In the genomic region with DNA sequence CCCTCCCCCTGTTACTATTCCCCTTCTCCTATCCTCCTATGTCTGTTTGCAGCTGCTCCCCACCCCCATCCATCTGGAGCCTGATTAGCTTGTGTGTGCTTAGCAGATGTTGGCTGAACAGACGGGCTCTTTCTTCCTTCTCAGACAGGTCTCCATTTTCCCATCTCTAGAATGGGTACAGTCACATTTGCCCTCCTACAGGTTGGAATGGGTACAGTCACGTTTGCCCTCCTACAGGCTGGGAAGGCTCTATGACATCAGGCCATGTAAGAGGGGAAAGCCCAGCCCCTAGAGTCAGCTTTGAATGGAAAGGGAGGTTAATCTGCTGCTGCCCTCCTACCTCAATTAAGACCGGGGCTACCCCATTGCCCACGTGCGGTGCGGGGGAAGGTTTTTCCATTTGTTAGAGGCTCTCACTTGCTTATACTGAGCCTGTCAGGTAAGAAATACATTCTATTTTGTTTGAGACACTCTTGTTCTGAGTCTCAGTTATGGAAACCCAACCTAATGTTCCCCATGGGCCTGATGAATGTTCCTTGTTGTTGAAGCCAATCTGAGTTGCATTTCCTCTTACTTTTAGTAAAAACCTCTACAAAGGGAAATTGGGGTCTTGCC, we compare ENCODE assay signal across 1 cellular context.
A peak's percentile ranks its signal among the peaks of the same experiment; 100 is the strongest.
TF ChIP-seq lines count a peak whose summit lies in the region.

No MANE protein-coding gene starts in this region.

TF ChIP-seq in K562, 482 proteins besides CTCF, POLR2A, EP300 and RAD21 (continued from another document and continues in another):
- TF ChIP-seq, protein P1, sequence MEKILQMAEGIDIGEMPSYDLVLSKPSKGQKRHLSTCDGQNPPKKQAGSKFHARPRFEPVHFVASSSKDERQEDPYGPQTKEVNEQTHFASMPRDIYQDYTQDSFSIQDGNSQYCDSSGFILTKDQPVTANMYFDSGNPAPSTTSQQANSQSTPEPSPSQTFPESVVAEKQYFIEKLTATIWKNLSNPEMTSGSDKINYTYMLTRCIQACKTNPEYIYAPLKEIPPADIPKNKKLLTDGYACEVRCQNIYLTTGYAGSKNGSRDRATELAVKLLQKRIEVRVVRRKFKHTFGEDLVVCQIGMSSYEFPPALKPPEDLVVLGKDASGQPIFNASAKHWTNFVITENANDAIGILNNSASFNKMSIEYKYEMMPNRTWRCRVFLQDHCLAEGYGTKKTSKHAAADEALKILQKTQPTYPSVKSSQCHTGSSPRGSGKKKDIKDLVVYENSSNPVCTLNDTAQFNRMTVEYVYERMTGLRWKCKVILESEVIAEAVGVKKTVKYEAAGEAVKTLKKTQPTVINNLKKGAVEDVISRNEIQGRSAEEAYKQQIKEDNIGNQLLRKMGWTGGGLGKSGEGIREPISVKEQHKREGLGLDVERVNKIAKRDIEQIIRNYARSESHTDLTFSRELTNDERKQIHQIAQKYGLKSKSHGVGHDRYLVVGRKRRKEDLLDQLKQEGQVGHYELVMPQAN (IDR thresholded peaks at IDR 0.05; ENCODE audit: borderline replicate concordance), result no peak
- no peak for TF ChIP-seq ZNF217 (CRISPR knock-in tag; IDR thresholded peaks at IDR 0.05)
- TF ChIP-seq, protein P2, sequence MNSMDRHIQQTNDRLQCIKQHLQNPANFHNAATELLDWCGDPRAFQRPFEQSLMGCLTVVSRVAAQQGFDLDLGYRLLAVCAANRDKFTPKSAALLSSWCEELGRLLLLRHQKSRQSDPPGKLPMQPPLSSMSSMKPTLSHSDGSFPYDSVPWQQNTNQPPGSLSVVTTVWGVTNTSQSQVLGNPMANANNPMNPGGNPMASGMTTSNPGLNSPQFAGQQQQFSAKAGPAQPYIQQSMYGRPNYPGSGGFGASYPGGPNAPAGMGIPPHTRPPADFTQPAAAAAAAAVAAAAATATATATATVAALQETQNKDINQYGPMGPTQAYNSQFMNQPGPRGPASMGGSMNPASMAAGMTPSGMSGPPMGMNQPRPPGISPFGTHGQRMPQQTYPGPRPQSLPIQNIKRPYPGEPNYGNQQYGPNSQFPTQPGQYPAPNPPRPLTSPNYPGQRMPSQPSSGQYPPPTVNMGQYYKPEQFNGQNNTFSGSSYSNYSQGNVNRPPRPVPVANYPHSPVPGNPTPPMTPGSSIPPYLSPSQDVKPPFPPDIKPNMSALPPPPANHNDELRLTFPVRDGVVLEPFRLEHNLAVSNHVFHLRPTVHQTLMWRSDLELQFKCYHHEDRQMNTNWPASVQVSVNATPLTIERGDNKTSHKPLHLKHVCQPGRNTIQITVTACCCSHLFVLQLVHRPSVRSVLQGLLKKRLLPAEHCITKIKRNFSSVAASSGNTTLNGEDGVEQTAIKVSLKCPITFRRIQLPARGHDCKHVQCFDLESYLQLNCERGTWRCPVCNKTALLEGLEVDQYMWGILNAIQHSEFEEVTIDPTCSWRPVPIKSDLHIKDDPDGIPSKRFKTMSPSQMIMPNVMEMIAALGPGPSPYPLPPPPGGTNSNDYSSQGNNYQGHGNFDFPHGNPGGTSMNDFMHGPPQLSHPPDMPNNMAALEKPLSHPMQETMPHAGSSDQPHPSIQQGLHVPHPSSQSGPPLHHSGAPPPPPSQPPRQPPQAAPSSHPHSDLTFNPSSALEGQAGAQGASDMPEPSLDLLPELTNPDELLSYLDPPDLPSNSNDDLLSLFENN (IDR thresholded peaks at IDR 0.05; ENCODE audit: low read depth in 2 of 2, low read length in 2 of 2), result no peak
- TF ChIP-seq, protein P3, sequence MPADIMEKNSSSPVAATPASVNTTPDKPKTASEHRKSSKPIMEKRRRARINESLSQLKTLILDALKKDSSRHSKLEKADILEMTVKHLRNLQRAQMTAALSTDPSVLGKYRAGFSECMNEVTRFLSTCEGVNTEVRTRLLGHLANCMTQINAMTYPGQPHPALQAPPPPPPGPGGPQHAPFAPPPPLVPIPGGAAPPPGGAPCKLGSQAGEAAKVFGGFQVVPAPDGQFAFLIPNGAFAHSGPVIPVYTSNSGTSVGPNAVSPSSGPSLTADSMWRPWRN (IDR thresholded peaks at IDR 0.05; ENCODE audit: low read depth), result no peak
- no peak for TF ChIP-seq PHF21A (IDR thresholded peaks at IDR 0.05; ENCODE audit: borderline replicate concordance, low read depth)
- TF ChIP-seq TCFL5 (CRISPR knock-in tag; conservative IDR thresholded peaks at IDR 0.05), result no peak
- TF ChIP-seq, protein P4, sequence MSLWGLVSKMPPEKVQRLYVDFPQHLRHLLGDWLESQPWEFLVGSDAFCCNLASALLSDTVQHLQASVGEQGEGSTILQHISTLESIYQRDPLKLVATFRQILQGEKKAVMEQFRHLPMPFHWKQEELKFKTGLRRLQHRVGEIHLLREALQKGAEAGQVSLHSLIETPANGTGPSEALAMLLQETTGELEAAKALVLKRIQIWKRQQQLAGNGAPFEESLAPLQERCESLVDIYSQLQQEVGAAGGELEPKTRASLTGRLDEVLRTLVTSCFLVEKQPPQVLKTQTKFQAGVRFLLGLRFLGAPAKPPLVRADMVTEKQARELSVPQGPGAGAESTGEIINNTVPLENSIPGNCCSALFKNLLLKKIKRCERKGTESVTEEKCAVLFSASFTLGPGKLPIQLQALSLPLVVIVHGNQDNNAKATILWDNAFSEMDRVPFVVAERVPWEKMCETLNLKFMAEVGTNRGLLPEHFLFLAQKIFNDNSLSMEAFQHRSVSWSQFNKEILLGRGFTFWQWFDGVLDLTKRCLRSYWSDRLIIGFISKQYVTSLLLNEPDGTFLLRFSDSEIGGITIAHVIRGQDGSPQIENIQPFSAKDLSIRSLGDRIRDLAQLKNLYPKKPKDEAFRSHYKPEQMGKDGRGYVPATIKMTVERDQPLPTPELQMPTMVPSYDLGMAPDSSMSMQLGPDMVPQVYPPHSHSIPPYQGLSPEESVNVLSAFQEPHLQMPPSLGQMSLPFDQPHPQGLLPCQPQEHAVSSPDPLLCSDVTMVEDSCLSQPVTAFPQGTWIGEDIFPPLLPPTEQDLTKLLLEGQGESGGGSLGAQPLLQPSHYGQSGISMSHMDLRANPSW (CRISPR knock-in tag; IDR thresholded peaks at IDR 0.05), result no peak
- TF ChIP-seq ZBTB17 (CRISPR knock-in tag; IDR thresholded peaks at IDR 0.05), result no peak
- TF ChIP-seq, protein P5, sequence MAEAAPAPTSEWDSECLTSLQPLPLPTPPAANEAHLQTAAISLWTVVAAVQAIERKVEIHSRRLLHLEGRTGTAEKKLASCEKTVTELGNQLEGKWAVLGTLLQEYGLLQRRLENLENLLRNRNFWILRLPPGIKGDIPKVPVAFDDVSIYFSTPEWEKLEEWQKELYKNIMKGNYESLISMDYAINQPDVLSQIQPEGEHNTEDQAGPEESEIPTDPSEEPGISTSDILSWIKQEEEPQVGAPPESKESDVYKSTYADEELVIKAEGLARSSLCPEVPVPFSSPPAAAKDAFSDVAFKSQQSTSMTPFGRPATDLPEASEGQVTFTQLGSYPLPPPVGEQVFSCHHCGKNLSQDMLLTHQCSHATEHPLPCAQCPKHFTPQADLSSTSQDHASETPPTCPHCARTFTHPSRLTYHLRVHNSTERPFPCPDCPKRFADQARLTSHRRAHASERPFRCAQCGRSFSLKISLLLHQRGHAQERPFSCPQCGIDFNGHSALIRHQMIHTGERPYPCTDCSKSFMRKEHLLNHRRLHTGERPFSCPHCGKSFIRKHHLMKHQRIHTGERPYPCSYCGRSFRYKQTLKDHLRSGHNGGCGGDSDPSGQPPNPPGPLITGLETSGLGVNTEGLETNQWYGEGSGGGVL (CRISPR knock-in tag; IDR thresholded peaks at IDR 0.05), result no peak
- peak in 1 of 2 experiments; percentile 55; a peak in 1 of 4 replicates for TF ChIP-seq TEAD1 (CRISPR knock-in tag; IDR thresholded peaks at IDR 0.05)
- no peak for TF ChIP-seq NELFE (IDR thresholded peaks at IDR 0.05; ENCODE audit: insufficient read depth, insufficient read length)
- TF ChIP-seq, protein P6, sequence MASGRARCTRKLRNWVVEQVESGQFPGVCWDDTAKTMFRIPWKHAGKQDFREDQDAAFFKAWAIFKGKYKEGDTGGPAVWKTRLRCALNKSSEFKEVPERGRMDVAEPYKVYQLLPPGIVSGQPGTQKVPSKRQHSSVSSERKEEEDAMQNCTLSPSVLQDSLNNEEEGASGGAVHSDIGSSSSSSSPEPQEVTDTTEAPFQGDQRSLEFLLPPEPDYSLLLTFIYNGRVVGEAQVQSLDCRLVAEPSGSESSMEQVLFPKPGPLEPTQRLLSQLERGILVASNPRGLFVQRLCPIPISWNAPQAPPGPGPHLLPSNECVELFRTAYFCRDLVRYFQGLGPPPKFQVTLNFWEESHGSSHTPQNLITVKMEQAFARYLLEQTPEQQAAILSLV (tag; IDR thresholded peaks at IDR 0.05), result no peak
- TF ChIP-seq, protein P7, sequence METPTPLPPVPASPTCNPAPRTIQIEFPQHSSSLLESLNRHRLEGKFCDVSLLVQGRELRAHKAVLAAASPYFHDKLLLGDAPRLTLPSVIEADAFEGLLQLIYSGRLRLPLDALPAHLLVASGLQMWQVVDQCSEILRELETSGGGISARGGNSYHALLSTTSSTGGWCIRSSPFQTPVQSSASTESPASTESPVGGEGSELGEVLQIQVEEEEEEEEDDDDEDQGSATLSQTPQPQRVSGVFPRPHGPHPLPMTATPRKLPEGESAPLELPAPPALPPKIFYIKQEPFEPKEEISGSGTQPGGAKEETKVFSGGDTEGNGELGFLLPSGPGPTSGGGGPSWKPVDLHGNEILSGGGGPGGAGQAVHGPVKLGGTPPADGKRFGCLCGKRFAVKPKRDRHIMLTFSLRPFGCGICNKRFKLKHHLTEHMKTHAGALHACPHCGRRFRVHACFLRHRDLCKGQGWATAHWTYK (CRISPR knock-in tag; IDR thresholded peaks at IDR 0.05), result no peak
- no peak for TF ChIP-seq POLR2G (IDR thresholded peaks at IDR 0.05; ENCODE audit: low read depth, low read length)
- no peak for TF ChIP-seq ASH1L (IDR thresholded peaks at IDR 0.05; ENCODE audit: borderline replicate concordance, low read depth, partially characterized antibody)
- TF ChIP-seq, protein P8, sequence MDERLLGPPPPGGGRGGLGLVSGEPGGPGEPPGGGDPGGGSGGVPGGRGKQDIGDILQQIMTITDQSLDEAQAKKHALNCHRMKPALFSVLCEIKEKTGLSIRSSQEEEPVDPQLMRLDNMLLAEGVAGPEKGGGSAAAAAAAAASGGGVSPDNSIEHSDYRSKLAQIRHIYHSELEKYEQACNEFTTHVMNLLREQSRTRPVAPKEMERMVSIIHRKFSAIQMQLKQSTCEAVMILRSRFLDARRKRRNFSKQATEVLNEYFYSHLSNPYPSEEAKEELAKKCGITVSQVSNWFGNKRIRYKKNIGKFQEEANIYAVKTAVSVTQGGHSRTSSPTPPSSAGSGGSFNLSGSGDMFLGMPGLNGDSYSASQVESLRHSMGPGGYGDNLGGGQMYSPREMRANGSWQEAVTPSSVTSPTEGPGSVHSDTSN (CRISPR knock-in tag; IDR thresholded peaks at IDR 0.05; ENCODE audit: low read depth), result no peak
- TF ChIP-seq, protein P8 (tag; conservative IDR thresholded peaks at IDR 0.05; ENCODE audit: low read depth), result no peak
- no peak for TF ChIP-seq SAFB (IDR thresholded peaks at IDR 0.05; ENCODE audit: borderline replicate concordance, low read depth, low read length)
- TF ChIP-seq KHSRP (IDR thresholded peaks at IDR 0.05), result no peak
- no peak for TF ChIP-seq COPS2 (conservative IDR thresholded peaks at IDR 0.05)
- TF ChIP-seq LARP7 (IDR thresholded peaks at IDR 0.05), result no peak
- no peak for TF ChIP-seq PURB (CRISPR knock-in tag; IDR thresholded peaks at IDR 0.05; ENCODE audit: low read depth)
- TF ChIP-seq ZNF584 (CRISPR knock-in tag; IDR thresholded peaks at IDR 0.05; ENCODE audit: low read depth), result no peak
- TF ChIP-seq TARDBP (IDR thresholded peaks at IDR 0.05), result no peak
- peak; percentile 91 for TF ChIP-seq CBFA2T3 (IDR thresholded peaks at IDR 0.05)
- TF ChIP-seq, protein P9, sequence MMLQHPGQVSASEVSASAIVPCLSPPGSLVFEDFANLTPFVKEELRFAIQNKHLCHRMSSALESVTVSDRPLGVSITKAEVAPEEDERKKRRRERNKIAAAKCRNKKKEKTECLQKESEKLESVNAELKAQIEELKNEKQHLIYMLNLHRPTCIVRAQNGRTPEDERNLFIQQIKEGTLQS (IDR thresholded peaks at IDR 0.05), result no peak
- TF ChIP-seq, protein P9 (CRISPR knock-in tag; conservative IDR thresholded peaks at IDR 0.05), result no peak
- TF ChIP-seq HLTF (IDR thresholded peaks at IDR 0.05), result no peak
- TF ChIP-seq PHTF2 (CRISPR knock-in tag; IDR thresholded peaks at IDR 0.05), result no peak
- TF ChIP-seq HDAC3 (IDR thresholded peaks at IDR 0.05; ENCODE audit: borderline replicate concordance, partially characterized antibody), result no peak
- no peak for TF ChIP-seq TOE1 (IDR thresholded peaks at IDR 0.05; ENCODE audit: borderline replicate concordance)
- TF ChIP-seq TOE1 (CRISPR knock-in tag; IDR thresholded peaks at IDR 0.05; ENCODE audit: borderline replicate concordance, low read depth), result no peak
- TF ChIP-seq, protein P10, sequence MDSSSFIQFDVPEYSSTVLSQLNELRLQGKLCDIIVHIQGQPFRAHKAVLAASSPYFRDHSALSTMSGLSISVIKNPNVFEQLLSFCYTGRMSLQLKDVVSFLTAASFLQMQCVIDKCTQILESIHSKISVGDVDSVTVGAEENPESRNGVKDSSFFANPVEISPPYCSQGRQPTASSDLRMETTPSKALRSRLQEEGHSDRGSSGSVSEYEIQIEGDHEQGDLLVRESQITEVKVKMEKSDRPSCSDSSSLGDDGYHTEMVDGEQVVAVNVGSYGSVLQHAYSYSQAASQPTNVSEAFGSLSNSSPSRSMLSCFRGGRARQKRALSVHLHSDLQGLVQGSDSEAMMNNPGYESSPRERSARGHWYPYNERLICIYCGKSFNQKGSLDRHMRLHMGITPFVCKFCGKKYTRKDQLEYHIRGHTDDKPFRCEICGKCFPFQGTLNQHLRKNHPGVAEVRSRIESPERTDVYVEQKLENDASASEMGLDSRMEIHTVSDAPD (CRISPR knock-in tag; IDR thresholded peaks at IDR 0.05), result no peak
- TF ChIP-seq ELF2 (CRISPR knock-in tag; IDR thresholded peaks at IDR 0.05), result no peak
- TF ChIP-seq, protein P11, sequence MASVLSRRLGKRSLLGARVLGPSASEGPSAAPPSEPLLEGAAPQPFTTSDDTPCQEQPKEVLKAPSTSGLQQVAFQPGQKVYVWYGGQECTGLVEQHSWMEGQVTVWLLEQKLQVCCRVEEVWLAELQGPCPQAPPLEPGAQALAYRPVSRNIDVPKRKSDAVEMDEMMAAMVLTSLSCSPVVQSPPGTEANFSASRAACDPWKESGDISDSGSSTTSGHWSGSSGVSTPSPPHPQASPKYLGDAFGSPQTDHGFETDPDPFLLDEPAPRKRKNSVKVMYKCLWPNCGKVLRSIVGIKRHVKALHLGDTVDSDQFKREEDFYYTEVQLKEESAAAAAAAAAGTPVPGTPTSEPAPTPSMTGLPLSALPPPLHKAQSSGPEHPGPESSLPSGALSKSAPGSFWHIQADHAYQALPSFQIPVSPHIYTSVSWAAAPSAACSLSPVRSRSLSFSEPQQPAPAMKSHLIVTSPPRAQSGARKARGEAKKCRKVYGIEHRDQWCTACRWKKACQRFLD (CRISPR knock-in tag; IDR thresholded peaks at IDR 0.05), result no peak
- no peak for TF ChIP-seq CREBBP (IDR thresholded peaks at IDR 0.05; ENCODE audit: low read depth, low read length)
- no peak for TF ChIP-seq ZNF699 (CRISPR knock-in tag; IDR thresholded peaks at IDR 0.05; ENCODE audit: insufficient replicate concordance)
- no peak for TF ChIP-seq RFX1 (IDR thresholded peaks at IDR 0.05)
- no peak for TF ChIP-seq POLR2AphosphoS2 (IDR thresholded peaks at IDR 0.05; ENCODE audit: low read length)
- no peak for TF ChIP-seq KLF6 (CRISPR knock-in tag; IDR thresholded peaks at IDR 0.05; ENCODE audit: borderline replicate concordance)
